Comparison of ENCODE assay signal across 8 cellular contexts in genomic region chr5:180291234-180291940, GRCh38. TPM values are rescaled to one million over a fixed set of nuclear protein-coding genes. Genes with fewer than 3 reads are reported as not detected.
A peak's percentile ranks its signal among the peaks of the same experiment; 100 is the strongest.
DNase-seq lines count a peak whose midpoint lies in the region; ATAC-seq and TF ChIP-seq lines count a peak whose summit lies in the region.

No MANE protein-coding gene starts in this region.

- no peaks in the 10 kb centered on the region for H3K27me3 ChIP-seq in NT2/D1 (ENCODE audit: insufficient read depth, insufficient read length)
- H3K27me3 ChIP-seq in lower lobe of right lung (ENCODE audit: low read depth): no peaks in the 10 kb centered on the region
- no peaks in the 10 kb centered on the region for H3K27me3 ChIP-seq in transverse colon

- H3K9ac ChIP-seq in NT2/D1 (ENCODE audit: insufficient read length, low read depth): peak overlapping the region; percentile 85

- in situ Hi-C loops in transverse colon (cut with MboI; ENCODE audit: low pct_ligation_motif_present in 1 of 4, low pct_unique_long_range_greater_than_20kb in 1 of 4, low sequenced_read_pairs in 3 of 4): loop anchor here in 1 of 4 donors (25.0 kb wide), 1 partner anchor 196 kb away; the partner anchor contains the start of gene CNOT6

- CTCF ChIA-PET in AG04449 (lab: Yijun Ruan, JAX): interaction anchor here (1.2 to 7.7 kb wide), 10 partner anchors 8 to 178 kb away, joined by 3 to 279 read pairs (median 10); no protein-coding TSS in a partner anchor

- no peak for TF ChIP-seq POLR2A in transverse colon (IDR thresholded peaks at IDR 0.05)

- WGBS in transverse colon (ENCODE audit: low coverage in 1 of 2), 2 donors: 0% methylated on average over 9 of the region's 68 CpGs; no CpG with 5 or more reads in 1 of the 2 donors

- peak overlapping the region; percentile 63 for H3K27ac ChIP-seq in lower lobe of right lung
- peak overlapping the region; percentile 58 to 99 (median 84) for H3K27ac ChIP-seq in transverse colon

- TF ChIP-seq CTCF in AG04449 (IDR thresholded peaks at IDR 0.05; ENCODE audit: insufficient read depth, low read length, missing control alignments) (peak; percentile 35), lower lobe of right lung (IDR thresholded peaks at IDR 0.05) (no peak), transverse colon (IDR thresholded peaks at IDR 0.05) (no peak)

- POLR2A ChIA-PET in AG04449 (lab: Yijun Ruan, JAX): interaction anchor here (0.6 kb wide), 1 partner anchor 668 kb away, joined by 3 read pairs; the partner anchor contains the start of gene HNRNPH1

- ATAC-seq in GM18498 (IDR thresholded peaks at IDR 0.05; ENCODE audit: unreplicated experiment): peak; percentile 43
- peak; percentile 39 for ATAC-seq in HG02798 (IDR thresholded peaks at IDR 0.05; ENCODE audit: poor library complexity, unreplicated experiment)
- peak; percentile 1 to 6 for ATAC-seq in lower lobe of right lung

- TF ChIP-seq EP300 in transverse colon (IDR thresholded peaks at IDR 0.05; ENCODE audit: low read depth): no peak

- H3K4me3 ChIP-seq in AG04449 (ENCODE audit: low read depth, low read length) (peak overlapping the region; percentile 76), NT2/D1 (ENCODE audit: insufficient read length, low read depth) (peak overlapping the region; percentile 63), lower lobe of right lung (peak overlapping the region; percentile 72), transverse colon (peak overlapping the region; percentile 86 to 97 (median 93))

- peaks cover 11% of the 10 kb centered on the region for H3K4me1 ChIP-seq in NT2/D1 (ENCODE audit: insufficient read depth, insufficient read length)
- H3K4me1 ChIP-seq in lower lobe of right lung: peaks cover 25% of the 10 kb centered on the region
- peaks cover 11 to 38% (median 21%) of the 10 kb centered on the region in 4 donors for H3K4me1 ChIP-seq in transverse colon

- intact Hi-C loops in lower lobe of right lung (cut with DNase I) (no loop called here), transverse colon (cut with DNase I; ENCODE audit: low total_unique reads) (no loop called here)

- H3K36me3 ChIP-seq in NT2/D1 (ENCODE audit: insufficient read depth, insufficient read length, low read length) (peaks cover 20% of the 10 kb centered on the region), lower lobe of right lung (peaks cover 4% of the 10 kb centered on the region), transverse colon (no peaks in the 10 kb centered on the region)

- H3K9me3 ChIP-seq in NT2/D1 (ENCODE audit: insufficient read depth, low read length) (no peaks in the 10 kb centered on the region), lower lobe of right lung (no peaks in the 10 kb centered on the region), transverse colon (no peaks in the 10 kb centered on the region)

- no peak for DNase-seq in AG04449 (ENCODE audit: low read depth, low spot score)
- no peak for DNase-seq in NT2/D1 (ENCODE audit: low read depth, low spot score)
- DNase-seq in cerebellum (ENCODE audit: low spot score): peak; percentile 46
- DNase-seq in lower lobe of right lung: no peak
- peak; percentile 26 for DNase-seq in transverse colon
- no peak for DNase-seq in Kasumi-1 (lab: John Stamatoyannopoulos, UW)

RNA-seq across cellular contexts. Expression of gene MAPK9, which starts 0.5 kb away (rescaled TPM):
- total RNA-seq in cerebellum (76.6 TPM), lower lobe of right lung (43.1 TPM), transverse colon (10 to 100 TPM; 25.5 to 42.3 (median 36.5) TPM)

Comparison
In these comparisons a context has a peak if more than half of its experiments do, and no peak if none do; other contexts are left out.
1. DNase-seq: peak in cerebellum (single experiment) and transverse colon (single experiment); none in AG04449 (single experiment), NT2/D1 (single experiment), lower lobe of right lung (single experiment) and Kasumi-1 (0 of 2).
2. Peak in every context shown above with its lines, with median percentiles within 50 percentile points of each other: H3K4me3 ChIP-seq and ATAC-seq.